In genomic region chr16:73058616-73059409, GRCh38 we compare ENCODE assay signal across 7 cellular contexts. TPM values are rescaled to one million over a fixed set of nuclear protein-coding genes. Genes with fewer than 3 reads are reported as not detected.
DNase-seq lines count a peak whose midpoint lies in the region; ATAC-seq and TF ChIP-seq lines count a peak whose summit lies in the region.

No MANE protein-coding gene starts in this region.

- H2AFZ ChIP-seq in neuron (ENCODE audit: low read depth, low read length), result peak overlapping the region; percentile 17

- peak; percentile 33 for ATAC-seq in GM21529 (IDR thresholded peaks at IDR 0.05; ENCODE audit: unreplicated experiment)

- no peaks in the 10 kb centered on the region for H3K9me3 ChIP-seq in neuron (ENCODE audit: low read length)

- H3K36me3 ChIP-seq in neuron (ENCODE audit: insufficient read depth, low read length), result no peaks in the 10 kb centered on the region

- H3K4me3 ChIP-seq in GM08714 (ENCODE audit: low read length) (peak overlapping the region; percentile 98), fibroblast of pulmonary artery (replicated peaks; ENCODE audit: low read depth, low read length) (peak overlapping the region; percentile 84), neuron (ENCODE audit: low read length) (peak overlapping the region; percentile 89)

- TF ChIP-seq CTCF in VCaP (conservative IDR thresholded peaks at IDR 0.05) (no peak), fibroblast of pulmonary artery (IDR thresholded peaks at IDR 0.05; ENCODE audit: low read length, missing control alignments) (no peak)

- peak overlapping the region; percentile 97 for H3K27ac ChIP-seq in VCaP

- DNase-seq in LHCN-M2 (ENCODE audit: low read depth) (peak; percentile 64), fibroblast of pulmonary artery (ENCODE audit: low read depth) (peak; percentile 66), globus pallidus (ENCODE audit: low spot score) (no peak)

- peaks cover 1% of the 10 kb centered on the region for H3K27me3 ChIP-seq in neuron (ENCODE audit: insufficient read depth, low read length)

- peaks cover 77% of the 10 kb centered on the region for H3K4me1 ChIP-seq in neuron (ENCODE audit: insufficient read depth, low read length)

RNA-seq across cellular contexts. Expression of gene ZFHX3, which starts 10.9 kb away (rescaled TPM):
- total RNA-seq in LHCN-M2 (2014; rRNA removed), result 3.9 and 5.1 TPM in 2 replicates
- polyA plus RNA-seq in LHCN-M2 (2012), result 6.3 TPM
